29 cellular contexts compared by ENCODE assay signal in the genomic region with DNA sequence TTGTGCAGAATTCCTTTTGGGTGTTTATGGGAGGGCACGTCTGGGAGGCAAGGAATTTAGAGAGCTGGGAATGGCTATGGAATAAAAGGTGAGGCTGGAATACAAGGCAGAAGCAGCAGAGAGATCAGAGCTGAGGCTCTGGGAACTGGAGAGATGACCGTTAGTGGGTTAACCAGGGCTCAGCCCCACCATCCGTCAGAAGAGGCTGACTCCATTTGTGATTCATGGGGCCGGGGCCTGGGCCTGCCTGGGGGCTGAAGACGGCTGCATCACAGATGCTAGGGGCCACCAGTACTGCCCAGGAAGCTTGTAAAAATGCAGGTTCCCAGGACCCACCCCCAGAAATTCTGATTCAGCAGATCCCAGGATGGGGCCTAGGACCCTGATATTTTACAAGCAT.
"Had no signal": no experiment of that assay in that cellular context is flagged by ENCODE, and none has a peak within 500 bp of the region (broad histone marks: within the 10 kb centered on the region; RNA-seq: fewer than 3 reads in every experiment).

No MANE protein-coding gene starts in this region.

- H3K27ac ChIP-seq: neutrophil, ovary, parathyroid adenoma, psoas muscle, right lobe of liver, sigmoid colon, stomach, thoracic aorta, thyroid gland, tibial nerve, upper lobe of left lung, vagina had no signal

- H3K4me1 Mint-ChIP-seq: neural crest cell; stimulated activated effector memory CD8-positive, alpha-beta T cell treated with anti-CD3 and anti-CD28 coated beads, Interleukin-12 subunit alpha, Interleukin-12 subunit beta, amount 100 ng/mL, for 72 hours; stimulated activated naive B cell treated with anti-CD40 and anti-IgM and Interleukin-4, amounts not matched to agents 10 μg/mL and 1 μg/mL and 100 μg/mL, for 72 hours had no signal

- H3K4me3 ChIP-seq: ovary, psoas muscle, right lobe of liver, sigmoid colon, stomach, thoracic aorta, thyroid gland, tibial nerve, upper lobe of left lung, vagina had no signal

- H3K27ac Mint-ChIP-seq: natural killer cell; nephron; progenitor cell of endocrine pancreas; stimulated activated effector memory CD8-positive, alpha-beta T cell treated with anti-CD3 and anti-CD28 coated beads, Interleukin-12 subunit alpha, Interleukin-12 subunit beta, amount 100 ng/mL, for 72 hours; stimulated activated naive B cell treated with anti-CD40 and anti-IgM and Interleukin-4, amounts not matched to agents 10 μg/mL and 1 μg/mL and 100 μg/mL, for 72 hours; stimulated activated naive CD8-positive, alpha-beta T cell treated with anti-CD3 and anti-CD28 coated beads, Interleukin-15, Interleukin-2, amounts not matched to agents 100 ng/mL and 50 ng/mL, for 24 hours had no signal

- H3K9me3 Mint-ChIP-seq: natural killer cell; neural crest cell; stimulated activated naive CD8-positive, alpha-beta T cell treated with anti-CD3 and anti-CD28 coated beads, Interleukin-15, Interleukin-2, amounts not matched to agents 100 ng/mL and 50 ng/mL, for 24 hours had no signal

- H3K27me3 Mint-ChIP-seq: progenitor cell of endocrine pancreas had no signal

- H3K4me3 Mint-ChIP-seq: natural killer cell; nephron; neural crest cell; stimulated activated effector memory CD8-positive, alpha-beta T cell treated with anti-CD3 and anti-CD28 coated beads, Interleukin-12 subunit alpha, Interleukin-12 subunit beta, amount 100 ng/mL, for 72 hours; stimulated activated naive B cell treated with anti-CD40 and anti-IgM and Interleukin-4, amounts not matched to agents 10 μg/mL and 1 μg/mL and 100 μg/mL, for 72 hours; stimulated activated naive CD8-positive, alpha-beta T cell treated with anti-CD3 and anti-CD28 coated beads, Interleukin-15, Interleukin-2, amounts not matched to agents 100 ng/mL and 50 ng/mL, for 24 hours had no signal

- DNase-seq: natural killer cell; nucleus accumbens; ovary; posterior cingulate gyrus; psoas muscle; right cardiac atrium; right lobe of liver; sigmoid colon; small intestine; stimulated activated CD4-positive, alpha-beta T cell treated with anti-CD3 and anti-CD28 coated beads, Interleukin-15, amount 100 ng/mL, for 24 hours; stimulated activated CD4-positive, alpha-beta T cell treated with anti-CD3 and anti-CD28 coated beads, Interleukin-2, amount 100 ng/mL, for 24 hours; stimulated activated CD4-positive, alpha-beta T cell treated with anti-CD3 and anti-CD28 coated beads, Interleukin-2, amount 100 ng/mL, for 48 hours; stimulated activated CD4-positive, alpha-beta T cell treated with anti-CD3 and anti-CD28 coated beads, Interleukin-4, amount 100 ng/mL, for 24 hours; stimulated activated naive B cell treated with anti-CD40 and anti-IgM and Interleukin-4, amounts not matched to agents 10 μg/mL and 1 μg/mL and 100 μg/mL, for 72 hours; stimulated activated naive CD4-positive, alpha-beta T cell treated with Interleukin-2 at 50 U/mL for 16 hours; stomach; thyroid gland; trophoblast cell had no signal

- H3K36me3 Mint-ChIP-seq: natural killer cell; stimulated activated effector memory CD8-positive, alpha-beta T cell treated with anti-CD3 and anti-CD28 coated beads, Interleukin-12 subunit alpha, Interleukin-12 subunit beta, amount 100 ng/mL, for 72 hours; stimulated activated naive B cell treated with anti-CD40 and anti-IgM and Interleukin-4, amounts not matched to agents 10 μg/mL and 1 μg/mL and 100 μg/mL, for 72 hours had no signal
